ENCODE assay signal across 1 cellular context in the genomic region with DNA sequence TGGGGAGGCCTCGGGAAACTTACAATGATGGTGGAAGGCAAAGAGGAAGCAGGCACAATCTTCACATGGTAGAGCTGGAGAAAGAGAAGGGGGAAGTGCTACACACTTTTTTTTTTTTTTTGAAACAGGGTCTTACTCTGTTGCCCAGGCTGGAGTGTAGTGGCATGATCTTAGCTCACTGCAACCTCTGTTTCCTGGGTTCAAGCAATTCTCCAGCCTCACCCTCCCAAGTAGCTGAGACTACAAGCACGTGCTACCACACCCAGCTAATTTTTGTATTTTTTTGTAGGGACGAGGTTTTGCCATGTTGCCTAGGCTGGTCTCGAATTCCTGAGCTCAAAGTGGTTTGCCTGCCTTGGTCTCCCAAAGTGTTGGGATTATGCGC.
A peak's percentile ranks its signal among the peaks of the same experiment; 100 is the strongest.
TF ChIP-seq lines count a peak whose summit lies in the region.

No MANE protein-coding gene starts in this region.

TF ChIP-seq in GM12878, 131 proteins besides CTCF, POLR2A, EP300 and RAD21:
- TF ChIP-seq BHLHE40 (IDR thresholded peaks at IDR 0.05; ENCODE audit: borderline replicate concordance in 1 of 2, low read depth in 2 of 2, low read length in 1 of 2) (peak; percentile 1 to 64; a peak in 2 of 4 replicates), SPI1 (IDR thresholded peaks at IDR 0.05; ENCODE audit: borderline replicate concordance, insufficient read depth, low read depth, low read length) (0 out of 2 replicates have a peak, but pooled peaks have one; percentile 5), ZNF384 (IDR thresholded peaks at IDR 0.05; ENCODE audit: borderline replicate concordance, low read depth, low read length) (peak; percentile 15; the same call in 1 of the 2 replicates)
- TF ChIP-seq, protein P1, sequence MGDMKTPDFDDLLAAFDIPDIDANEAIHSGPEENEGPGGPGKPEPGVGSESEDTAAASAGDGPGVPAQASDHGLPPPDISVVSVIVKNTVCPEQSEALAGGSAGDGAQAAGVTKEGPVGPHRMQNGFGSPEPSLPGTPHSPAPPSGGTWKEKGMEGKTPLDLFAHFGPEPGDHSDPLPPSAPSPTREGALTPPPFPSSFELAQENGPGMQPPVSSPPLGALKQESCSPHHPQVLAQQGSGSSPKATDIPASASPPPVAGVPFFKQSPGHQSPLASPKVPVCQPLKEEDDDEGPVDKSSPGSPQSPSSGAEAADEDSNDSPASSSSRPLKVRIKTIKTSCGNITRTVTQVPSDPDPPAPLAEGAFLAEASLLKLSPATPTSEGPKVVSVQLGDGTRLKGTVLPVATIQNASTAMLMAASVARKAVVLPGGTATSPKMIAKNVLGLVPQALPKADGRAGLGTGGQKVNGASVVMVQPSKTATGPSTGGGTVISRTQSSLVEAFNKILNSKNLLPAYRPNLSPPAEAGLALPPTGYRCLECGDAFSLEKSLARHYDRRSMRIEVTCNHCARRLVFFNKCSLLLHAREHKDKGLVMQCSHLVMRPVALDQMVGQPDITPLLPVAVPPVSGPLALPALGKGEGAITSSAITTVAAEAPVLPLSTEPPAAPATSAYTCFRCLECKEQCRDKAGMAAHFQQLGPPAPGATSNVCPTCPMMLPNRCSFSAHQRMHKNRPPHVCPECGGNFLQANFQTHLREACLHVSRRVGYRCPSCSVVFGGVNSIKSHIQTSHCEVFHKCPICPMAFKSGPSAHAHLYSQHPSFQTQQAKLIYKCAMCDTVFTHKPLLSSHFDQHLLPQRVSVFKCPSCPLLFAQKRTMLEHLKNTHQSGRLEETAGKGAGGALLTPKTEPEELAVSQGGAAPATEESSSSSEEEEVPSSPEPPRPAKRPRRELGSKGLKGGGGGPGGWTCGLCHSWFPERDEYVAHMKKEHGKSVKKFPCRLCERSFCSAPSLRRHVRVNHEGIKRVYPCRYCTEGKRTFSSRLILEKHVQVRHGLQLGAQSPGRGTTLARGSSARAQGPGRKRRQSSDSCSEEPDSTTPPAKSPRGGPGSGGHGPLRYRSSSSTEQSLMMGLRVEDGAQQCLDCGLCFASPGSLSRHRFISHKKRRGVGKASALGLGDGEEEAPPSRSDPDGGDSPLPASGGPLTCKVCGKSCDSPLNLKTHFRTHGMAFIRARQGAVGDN (IDR thresholded peaks at IDR 0.05): peak; percentile 14; the same call in 1 of the 2 replicates
- TF ChIP-seq, protein P2, sequence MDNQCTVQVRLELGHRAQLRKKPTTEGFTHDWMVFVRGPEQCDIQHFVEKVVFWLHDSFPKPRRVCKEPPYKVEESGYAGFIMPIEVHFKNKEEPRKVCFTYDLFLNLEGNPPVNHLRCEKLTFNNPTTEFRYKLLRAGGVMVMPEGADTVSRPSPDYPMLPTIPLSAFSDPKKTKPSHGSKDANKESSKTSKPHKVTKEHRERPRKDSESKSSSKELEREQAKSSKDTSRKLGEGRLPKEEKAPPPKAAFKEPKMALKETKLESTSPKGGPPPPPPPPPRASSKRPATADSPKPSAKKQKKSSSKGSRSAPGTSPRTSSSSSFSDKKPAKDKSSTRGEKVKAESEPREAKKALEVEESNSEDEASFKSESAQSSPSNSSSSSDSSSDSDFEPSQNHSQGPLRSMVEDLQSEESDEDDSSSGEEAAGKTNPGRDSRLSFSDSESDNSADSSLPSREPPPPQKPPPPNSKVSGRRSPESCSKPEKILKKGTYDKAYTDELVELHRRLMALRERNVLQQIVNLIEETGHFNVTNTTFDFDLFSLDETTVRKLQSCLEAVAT (IDR thresholded peaks at IDR 0.05): peak; percentile 49; the same call in 1 of the 2 replicates
